Comparison of ENCODE assay signal across 9 cellular contexts in the genomic region with DNA sequence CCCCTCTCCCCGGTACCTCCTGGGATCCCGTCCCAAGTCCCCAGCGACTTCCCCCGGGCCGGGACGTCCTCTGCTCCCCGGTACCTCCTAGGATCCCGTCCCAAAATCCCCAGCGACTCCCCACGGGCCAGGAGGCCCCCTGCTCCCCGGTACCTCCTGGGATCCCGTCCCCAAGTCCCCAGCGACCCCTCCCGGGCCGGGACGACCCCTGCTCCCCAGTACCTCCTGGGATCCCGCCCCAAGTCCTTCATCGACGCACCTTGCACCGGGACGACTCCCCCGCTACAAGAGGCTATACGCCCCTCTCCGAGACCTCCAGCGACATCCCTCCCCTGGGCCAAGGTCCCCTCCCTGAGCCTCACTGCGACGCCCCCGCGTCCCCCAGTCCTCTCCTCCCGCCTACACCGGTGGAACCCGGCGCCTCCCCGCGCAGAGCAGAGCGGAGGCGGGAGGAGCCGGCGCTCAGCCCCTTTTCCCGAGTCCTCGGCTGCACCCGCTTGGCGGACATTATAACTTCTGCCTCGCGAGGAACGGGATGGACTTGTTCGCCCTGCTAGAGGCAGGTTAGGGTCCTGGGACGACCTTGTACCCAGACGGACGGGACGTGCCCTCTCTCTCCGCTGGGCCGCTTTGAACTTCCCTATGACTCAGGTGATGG. TPM values are rescaled to one million over a fixed set of nuclear protein-coding genes. Genes with fewer than 3 reads are reported as not detected.
A peak's percentile ranks its signal among the peaks of the same experiment; 100 is the strongest.
DNase-seq lines count a peak whose midpoint lies in the region; ATAC-seq and TF ChIP-seq lines count a peak whose summit lies in the region.
"Had no signal": no experiment of that assay in that cellular context is flagged by ENCODE, and none has a peak within 500 bp of the region (broad histone marks: within the 10 kb centered on the region; RNA-seq: fewer than 3 reads in every experiment).

No MANE protein-coding gene starts in this region.

- no peaks in the 10 kb centered on the region for H3K9me2 ChIP-seq in PC-9 (ENCODE audit: insufficient read depth)

- TF ChIP-seq CTCF in PC-9 (conservative IDR thresholded peaks at IDR 0.05) (no peak), lower leg skin (IDR thresholded peaks at IDR 0.05) (no peak)

- 2 to 4% methylated on average over 41 to 53 of the region's 53 CpGs for WGBS in lower leg skin, 2 donors

- ATAC-seq in GM21515 (IDR thresholded peaks at IDR 0.05; ENCODE audit: unreplicated experiment), result no peak

- peak overlapping the region; percentile 80 for H3K4me2 ChIP-seq in PC-9

- peak in 1 of 5 donors; percentile 7 for DNase-seq in CD8-positive, alpha-beta memory T cell
- no peak for DNase-seq in PC-9
- DNase-seq in lower leg skin (ENCODE audit: low spot score in 2 of 2), result peak; percentile 43 to 91
- DNase-seq in SKM-1 (lab: John Stamatoyannopoulos, UW; ENCODE audit: unreplicated experiment), result no peak
- DNase-seq in putamen (ENCODE audit: low spot score), result no peak

- H3F3A ChIP-seq in PC-9 (ENCODE audit: insufficient read depth, low read depth), result peaks cover 5% of the 10 kb centered on the region; the same call in 1 of the 2 replicates

- no peak overlapping the region for H3K27ac ChIP-seq in CD8-positive, alpha-beta memory T cell (ENCODE audit: low read depth, low read length)
- H3K27ac ChIP-seq in PC-9 (no peak overlapping the region), cingulate gyrus (ENCODE audit: low read depth, low read length) (peak overlapping the region; percentile 19), temporal lobe (ENCODE audit: low read depth, low read length) (peak overlapping the region; percentile 20)

- POLR2A ChIA-PET in CD8-positive, alpha-beta memory T cell (lab: Charles Lee), result no interaction called here
- POLR2A ChIA-PET in PC-9 (lab: Charles Lee; ENCODE audit: unreplicated experiment), result no interaction called here

- peaks cover 15 to 25% (median 16%) of the 10 kb centered on the region in 3 donors for H3K4me1 Mint-ChIP-seq in CD8-positive, alpha-beta memory T cell

- H3K4me3 ChIP-seq in CD8-positive, alpha-beta memory T cell (ENCODE audit: low read length), result peak overlapping the region; percentile 41
- H3K4me3 ChIP-seq in PC-9, result peak overlapping the region; percentile 54; the same call in 1 of the 2 replicates
- H3K4me3 ChIP-seq in lower leg skin (ENCODE audit: low read depth, poor library complexity, severe bottlenecking), result peak overlapping the region; percentile 68

- no peak overlapping the region for H2AFZ ChIP-seq in PC-9

- TSS peak; percentile 43 for BruUV-seq in PC-9 (replicated peaks; lab: Mats Ljungman, UMichigan)

- no peaks in the 10 kb centered on the region for H3K9me3 ChIP-seq in CD8-positive, alpha-beta memory T cell (ENCODE audit: low read length)
- H3K9me3 ChIP-seq in PC-9 (ENCODE audit: insufficient read depth, low read depth), result no peaks in the 10 kb centered on the region

- H3K27me3 ChIP-seq in CD8-positive, alpha-beta memory T cell (ENCODE audit: insufficient read depth, low read length, poor library complexity, severe bottlenecking), result peaks cover 27% of the 10 kb centered on the region
- no peaks in the 10 kb centered on the region for H3K27me3 ChIP-seq in PC-9 (ENCODE audit: insufficient read depth, low read depth)

- intact Hi-C loops in PC-9 (cut with micrococcal nuclease; ENCODE audit: unreplicated experiment), result no loop called here
- intact Hi-C loops in lower leg skin (cut with DNase I; ENCODE audit: low total_unique reads), result no loop called here

- CTCF ChIA-PET in CD8-positive, alpha-beta memory T cell (lab: Charles Lee), result no interaction called here
- CTCF ChIA-PET in PC-9 (lab: Charles Lee), result no interaction called here

- no peaks in the 10 kb centered on the region for H3K36me3 ChIP-seq in CD8-positive, alpha-beta memory T cell (ENCODE audit: insufficient read depth, low read length)
- no peaks in the 10 kb centered on the region for H3K36me3 ChIP-seq in PC-9 (ENCODE audit: low read depth)

- TF ChIP-seq POLR2A in lower leg skin (IDR thresholded peaks at IDR 0.05), result no peak

- H4K20me1 ChIP-seq in PC-9 (ENCODE audit: insufficient read depth), result no peaks in the 10 kb centered on the region

- H3K27me3 Mint-ChIP-seq in CD8-positive, alpha-beta memory T cell, result peaks cover 47 to 68% of the 10 kb centered on the region in 2 donors

- H3K9me3 Mint-ChIP-seq in CD8-positive, alpha-beta memory T cell, result no peaks in the 10 kb centered on the region

- H3K79me2 ChIP-seq in PC-9 (ENCODE audit: low read depth), result no peaks in the 10 kb centered on the region

- no peaks in the 10 kb centered on the region for H3K36me3 Mint-ChIP-seq in CD8-positive, alpha-beta memory T cell

- H3K4me1 ChIP-seq in CD8-positive, alpha-beta memory T cell (ENCODE audit: insufficient read depth, low read length), result peaks cover 25% of the 10 kb centered on the region
- 0 out of 2 replicates have a peak, but pooled peaks cover 5% of the 10 kb centered on the region for H3K4me1 ChIP-seq in PC-9 (replicated peaks; ENCODE audit: insufficient read depth)

- peak overlapping the region; percentile 36 to 81 (median 61) for H3K4me3 Mint-ChIP-seq in CD8-positive, alpha-beta memory T cell

- no peak overlapping the region for H3K27ac Mint-ChIP-seq in CD8-positive, alpha-beta memory T cell

RNA-seq across cellular contexts. Expression of gene KREMEN1, which starts 0.9 kb away (rescaled TPM):
- under 1 TPM; 0.16 to 0.28 TPM for total RNA-seq in CD8-positive, alpha-beta memory T cell
- not detected for polyA plus RNA-seq in CD8-positive, alpha-beta memory T cell
- total RNA-seq in PC-9 (2021) (4.6 and 6.1 TPM in 2 replicates), lower leg skin (10 to 100 TPM; 28.8 to 52.0 (median 48.0) TPM), temporal lobe (6.6 TPM)

RNA-seq across cellular contexts. Expression of gene C22orf31, which starts 12.1 kb away (rescaled TPM):
- total RNA-seq in CD8-positive, alpha-beta memory T cell, result not detected
- not detected for polyA plus RNA-seq in CD8-positive, alpha-beta memory T cell
- total RNA-seq in PC-9 (2021) (not detected in 2 replicates), lower leg skin (under 1 TPM in 1 of 4 donors, not detected in 3; 0.52 TPM), temporal lobe (not detected)
- total RNA-seq: renal cortical epithelial cell had no signal

Comparison
In these comparisons a context has a peak if more than half of its experiments do, and no peak if none do; other contexts are left out.
1. DNase-seq: peak in lower leg skin (2 of 2); none in PC-9 (0 of 2), SKM-1 (single experiment) and putamen (single experiment).
2. H3K27ac ChIP-seq: peak in cingulate gyrus (single experiment) and temporal lobe (single experiment); none in CD8-positive, alpha-beta memory T cell (single experiment) and PC-9 (single experiment).
3. Peak in every context shown above with its lines, with median percentiles within 50 percentile points of each other: H3K4me3 ChIP-seq.